ENCODE assay signal across 19 cellular contexts in the genomic region with DNA sequence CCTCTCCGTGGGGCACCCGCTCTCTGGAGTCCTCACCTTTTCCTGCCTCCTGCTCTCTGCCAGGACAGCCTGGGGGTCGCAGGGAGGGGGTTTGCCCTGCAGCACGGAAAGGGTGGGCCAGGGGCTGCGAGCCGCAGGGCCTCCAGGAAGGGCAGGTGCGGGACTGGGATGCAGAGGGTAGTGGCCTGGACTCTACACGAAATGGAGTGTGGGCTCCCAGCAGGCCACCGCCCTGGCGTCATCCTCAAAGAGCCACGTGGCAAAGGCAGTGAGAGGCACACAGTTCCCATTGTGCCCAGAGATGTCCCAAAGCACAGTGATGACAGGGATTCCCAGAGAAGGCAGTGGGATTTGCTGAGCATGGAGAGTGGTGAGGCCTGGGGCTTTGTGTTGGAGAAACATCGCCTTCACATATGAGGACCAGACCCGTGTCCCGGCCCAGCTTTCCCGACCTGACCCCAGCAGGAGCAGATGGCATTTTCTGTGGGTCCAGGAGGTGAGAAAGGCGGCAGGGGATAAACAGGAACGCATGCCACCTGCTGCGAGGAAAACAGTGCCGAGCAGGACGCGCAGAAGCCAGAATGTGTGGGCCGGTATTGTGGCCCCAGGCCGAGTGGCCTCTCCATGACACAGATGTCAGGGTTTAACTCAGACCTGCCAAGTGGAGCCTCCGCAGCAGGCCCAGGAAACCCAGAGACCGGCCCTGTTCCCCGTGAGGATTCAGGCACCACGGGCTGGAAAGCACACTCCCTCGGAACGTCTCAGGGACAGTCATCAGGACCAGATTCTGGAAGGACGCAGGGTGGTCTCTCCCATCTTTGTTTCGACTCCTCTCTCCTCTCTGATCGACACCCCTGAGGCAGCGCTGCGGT.
"Had no signal": no experiment of that assay in that cellular context is flagged by ENCODE, and none has a peak within 500 bp of the region (broad histone marks: within the 10 kb centered on the region; RNA-seq: fewer than 3 reads in every experiment).

No MANE protein-coding gene starts in this region.

- H3K4me1 ChIP-seq: colonic mucosa, pancreas, right lobe of liver, spleen had no signal

- ATAC-seq: naive thymus-derived CD4-positive, alpha-beta T cell; pancreas had no signal

- H3K4me2 ChIP-seq: neural progenitor cell had no signal

- H3K4me3 Mint-ChIP-seq: endodermal cell, neural progenitor cell had no signal

- H2AFZ ChIP-seq: neural progenitor cell had no signal

- H3K9me3 ChIP-seq: colonic mucosa, pancreas, right lobe of liver had no signal

- H3K27ac ChIP-seq: colonic mucosa, neural progenitor cell, pancreas, right lobe of liver, spleen had no signal

- H3K27ac Mint-ChIP-seq: endodermal cell; naive thymus-derived CD4-positive, alpha-beta T cell; neural progenitor cell; progenitor cell of endocrine pancreas had no signal

- H3K36me3 Mint-ChIP-seq: naive thymus-derived CD4-positive, alpha-beta T cell had no signal

- H3K27me3 ChIP-seq: colonic mucosa, neural progenitor cell, pancreas, right lobe of liver had no signal

- H3K9ac ChIP-seq: neural progenitor cell had no signal

- DNase-seq: caudate nucleus; colonic mucosa; effector CD4-positive, alpha-beta T cell; endodermal cell; erythroblast; foreskin melanocyte; islet precursor cell; naive thymus-derived CD4-positive, alpha-beta T cell; occipital lobe; pancreas; spleen; stimulated activated CD4-positive, alpha-beta T cell treated with anti-CD3 and anti-CD28 coated beads, Interleukin-15, amount 100 ng/mL, for 24 hours; stimulated activated CD4-positive, alpha-beta T cell treated with anti-CD3 and anti-CD28 coated beads, Interleukin-1b, Interleukin-23, amount 100 ng/mL, for 48 hours; stimulated activated CD4-positive, alpha-beta T cell treated with anti-CD3 and anti-CD28 coated beads, Interleukin-4, amount 100 ng/mL, for 4 hours; stimulated activated naive CD4-positive, alpha-beta T cell treated with Interleukin-2 at 50 U/mL for 16 hours; trophoblast cell had no signal

- H3K4me3 ChIP-seq: colonic mucosa, neural progenitor cell, pancreas, right lobe of liver, spleen had no signal

- H3K36me3 ChIP-seq: colonic mucosa, neural progenitor cell, pancreas, right lobe of liver, spleen had no signal
